Comparison of ENCODE assay signal across 11 cellular contexts in genomic region chr1:51792864-51793263, GRCh38.
A peak's percentile ranks its signal among the peaks of the same experiment; 100 is the strongest.
DNase-seq lines count a peak whose midpoint lies in the region; ATAC-seq, FAIRE-seq and TF ChIP-seq lines count a peak whose summit lies in the region.
"Had no signal": no experiment of that assay in that cellular context is flagged by ENCODE, and none has a peak within 500 bp of the region (broad histone marks: within the 10 kb centered on the region; RNA-seq: fewer than 3 reads in every experiment).

No MANE protein-coding gene starts in this region.

- no peaks in the 10 kb centered on the region for H3K79me2 ChIP-seq in astrocyte (ENCODE audit: insufficient read depth, low read length)

- H3K4me1 Mint-ChIP-seq in astrocyte (ENCODE audit: low read depth, unreplicated experiment), result peaks cover 20% of the 10 kb centered on the region

- no peak overlapping the region for H3K27ac ChIP-seq in astrocyte (ENCODE audit: low read depth, low read length)
- H3K27ac ChIP-seq: coronary artery had no signal

- no peak for TF ChIP-seq CTCF in astrocyte (IDR thresholded peaks at IDR 0.05; ENCODE audit: insufficient read depth, low read depth, low read length)

- H2AFZ ChIP-seq in astrocyte (ENCODE audit: low read depth, low read length), result no peak overlapping the region

- FAIRE-seq in H54 (lab: Jason Lieb, UNC) (peak; percentile 55), astrocyte (lab: Jason Lieb, UNC) (no peak)

- H3K27ac Mint-ChIP-seq in astrocyte (ENCODE audit: unreplicated experiment), result peak overlapping the region; percentile 34

- H3K4me2 ChIP-seq in astrocyte (ENCODE audit: low read length), result no peak overlapping the region

- peak; percentile 38 for DNase-seq in AG08395 (ENCODE audit: low spot score)
- peak; percentile 4 for DNase-seq in H54 (ENCODE audit: insufficient read length, low spot score)
- peak; percentile 55 for DNase-seq in astrocyte (ENCODE audit: low read depth)
- DNase-seq in iris pigment epithelial cell (ENCODE audit: low read depth), result peak; percentile 96
- no peak for DNase-seq in NCI-H526 (lab: John Stamatoyannopoulos, UW)
- DNase-seq: NCI-H1436 treated with DMSO at 0.1 percent for 48 hours had no signal

- no peak overlapping the region for H3K4me3 Mint-ChIP-seq in astrocyte (ENCODE audit: unreplicated experiment)

- H3K36me3 ChIP-seq in astrocyte (ENCODE audit: insufficient read depth, low read length), result peaks cover 68% of the 10 kb centered on the region

- peaks cover 28% of the 10 kb centered on the region for H3K36me3 Mint-ChIP-seq in astrocyte (ENCODE audit: low read depth, unreplicated experiment)

- H3K9ac ChIP-seq in astrocyte (ENCODE audit: low read length), result no peak overlapping the region

- no peaks in the 10 kb centered on the region for H3K9me3 ChIP-seq in astrocyte (ENCODE audit: insufficient read depth, low read depth, low read length)

- H4K20me1 ChIP-seq in astrocyte (ENCODE audit: insufficient read depth, low read length), result no peaks in the 10 kb centered on the region

- no peaks in the 10 kb centered on the region for H3K27me3 Mint-ChIP-seq in astrocyte (ENCODE audit: low read depth, unreplicated experiment)

- ATAC-seq in HG03159 (IDR thresholded peaks at IDR 0.05; ENCODE audit: unreplicated experiment), result no peak
- no peak for ATAC-seq in HG03135 (IDR thresholded peaks at IDR 0.05; ENCODE audit: unreplicated experiment)
- ATAC-seq in HG02798 (IDR thresholded peaks at IDR 0.05; ENCODE audit: poor library complexity, unreplicated experiment), result no peak
- ATAC-seq: HCT116 had no signal

- no peaks in the 10 kb centered on the region for H3K4me1 ChIP-seq in astrocyte (ENCODE audit: insufficient read depth, low read length)

- no peaks in the 10 kb centered on the region for H3K9me3 Mint-ChIP-seq in astrocyte (ENCODE audit: unreplicated experiment)

- TF ChIP-seq POLR2A in H54 (IDR thresholded peaks at IDR 0.05; ENCODE audit: low read depth, low read length), result no peak

- no peak overlapping the region for H3K4me3 ChIP-seq in astrocyte (ENCODE audit: insufficient read depth, low read depth, low read length)
- H3K4me3 ChIP-seq: coronary artery had no signal

- H3K27me3 ChIP-seq in astrocyte (ENCODE audit: insufficient read depth, low read length), result no peaks in the 10 kb centered on the region

Comparison
In these comparisons a context has a peak if more than half of its experiments do, and no peak if none do; other contexts are left out.
1. DNase-seq: peak in AG08395 (single experiment), H54 (single experiment), astrocyte (single experiment) and iris pigment epithelial cell (single experiment); none in NCI-H526 (0 of 2).